Comparison of ENCODE assay signal across 14 cellular contexts in the genomic region with DNA sequence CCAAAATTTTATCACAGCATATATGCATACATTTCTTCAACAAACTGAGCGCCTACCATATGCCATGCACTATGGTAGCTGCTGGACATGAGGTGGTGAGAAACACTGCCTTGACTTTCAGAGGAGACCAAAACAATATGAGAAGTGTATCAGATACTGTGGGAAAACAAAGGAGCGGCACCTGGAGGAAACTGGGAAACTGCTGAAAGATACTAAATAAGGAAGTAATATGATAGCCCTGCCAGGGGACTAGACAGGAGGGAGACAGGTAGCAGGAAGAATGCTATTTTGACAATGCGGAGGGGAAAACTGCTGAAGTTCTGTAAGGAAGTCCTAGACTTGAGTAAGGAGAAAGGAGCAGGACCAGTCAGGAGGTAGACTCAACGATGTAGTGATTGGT.
"Had no signal": no experiment of that assay in that cellular context is flagged by ENCODE, and none has a peak within 500 bp of the region (broad histone marks: within the 10 kb centered on the region; RNA-seq: fewer than 3 reads in every experiment).

No MANE protein-coding gene starts in this region.

- H3K4me3 ChIP-seq: hepatocyte, sigmoid colon, thoracic aorta, uterus had no signal

- H3K27ac ChIP-seq: hepatocyte, sigmoid colon, thoracic aorta, uterus had no signal

- H3K36me3 ChIP-seq: sigmoid colon, thoracic aorta, uterus had no signal

- ATAC-seq: activated naive CD8-positive, alpha-beta T cell treated with anti-CD3 and anti-CD28 coated beads, Interleukin-2, amount 50 U/mL, for 24 hours; esophagus mucosa; left ventricle myocardium superior had no signal

- H3K27ac Mint-ChIP-seq: activated CD4-positive, alpha-beta T cell treated with anti-CD3 and anti-CD28 coated beads, Interleukin-2, amount 10 ng/mL, durations not matched to agents 7 days and 5 days; activated T-helper 1 cell treated with anti-CD3 and anti-CD28 coated beads, Interleukin-12 subunit alpha, Interleukin-12 subunit beta, Interleukin-2, Interleukin-4 antibody, amounts not matched to agents 30 ng/mL and 10 ng/mL and 1 ng/mL, durations not matched to agents 14 hours and 24 hours and 36 hours; memory B cell had no signal

- H3K27me3 ChIP-seq: hepatocyte, sigmoid colon, uterus had no signal

- H3K27me3 Mint-ChIP-seq: activated CD4-positive, alpha-beta T cell treated with anti-CD3 and anti-CD28 coated beads, Interleukin-2, amount 10 ng/mL, durations not matched to agents 7 days and 5 days; activated naive CD8-positive, alpha-beta T cell treated with anti-CD3 and anti-CD28 coated beads, Interleukin-2, amount 50 U/mL, for 24 hours; memory B cell had no signal

- H2AFZ ChIP-seq: hepatocyte had no signal

- DNase-seq: activated CD4-positive, alpha-beta T cell treated with anti-CD3 and anti-CD28 coated beads, Interleukin-2, amount 10 ng/mL, durations not matched to agents 7 days and 5 days; activated naive CD8-positive, alpha-beta T cell treated with anti-CD3 and anti-CD28 coated beads, Interleukin-2, amount 50 U/mL, for 24 hours; aorta; kidney; left ventricle myocardium superior; sigmoid colon; stimulated activated CD4-positive, alpha-beta T cell treated with anti-CD3 and anti-CD28 coated beads, Interleukin-12 subunit alpha, Interleukin-12 subunit beta, amount 100 ng/mL, for 4 hours; stimulated activated CD4-positive, alpha-beta T cell treated with anti-CD3 and anti-CD28 coated beads, Interleukin-2, amount 100 ng/mL, for 24 hours; uterus had no signal

- H3K9me3 Mint-ChIP-seq: activated CD4-positive, alpha-beta T cell treated with anti-CD3 and anti-CD28 coated beads, Interleukin-2, amount 10 ng/mL, durations not matched to agents 7 days and 5 days; activated naive CD8-positive, alpha-beta T cell treated with anti-CD3 and anti-CD28 coated beads, Interleukin-2, amount 50 U/mL, for 24 hours; activated T-helper 1 cell treated with anti-CD3 and anti-CD28 coated beads, Interleukin-12 subunit alpha, Interleukin-12 subunit beta, Interleukin-2, Interleukin-4 antibody, amounts not matched to agents 30 ng/mL and 10 ng/mL and 1 ng/mL, durations not matched to agents 14 hours and 24 hours and 36 hours; memory B cell had no signal

- H3K4me3 Mint-ChIP-seq: activated CD4-positive, alpha-beta T cell treated with anti-CD3 and anti-CD28 coated beads, Interleukin-2, amount 10 ng/mL, durations not matched to agents 7 days and 5 days; activated naive CD8-positive, alpha-beta T cell treated with anti-CD3 and anti-CD28 coated beads, Interleukin-2, amount 50 U/mL, for 24 hours; activated T-helper 1 cell treated with anti-CD3 and anti-CD28 coated beads, Interleukin-12 subunit alpha, Interleukin-12 subunit beta, Interleukin-2, Interleukin-4 antibody, amounts not matched to agents 30 ng/mL and 10 ng/mL and 1 ng/mL, durations not matched to agents 14 hours and 24 hours and 36 hours; memory B cell had no signal

- H3K4me2 ChIP-seq: hepatocyte had no signal

- H3K9me3 ChIP-seq: sigmoid colon, thoracic aorta, uterus had no signal
